ENCODE assay signal across 1 cellular context in the genomic region with DNA sequence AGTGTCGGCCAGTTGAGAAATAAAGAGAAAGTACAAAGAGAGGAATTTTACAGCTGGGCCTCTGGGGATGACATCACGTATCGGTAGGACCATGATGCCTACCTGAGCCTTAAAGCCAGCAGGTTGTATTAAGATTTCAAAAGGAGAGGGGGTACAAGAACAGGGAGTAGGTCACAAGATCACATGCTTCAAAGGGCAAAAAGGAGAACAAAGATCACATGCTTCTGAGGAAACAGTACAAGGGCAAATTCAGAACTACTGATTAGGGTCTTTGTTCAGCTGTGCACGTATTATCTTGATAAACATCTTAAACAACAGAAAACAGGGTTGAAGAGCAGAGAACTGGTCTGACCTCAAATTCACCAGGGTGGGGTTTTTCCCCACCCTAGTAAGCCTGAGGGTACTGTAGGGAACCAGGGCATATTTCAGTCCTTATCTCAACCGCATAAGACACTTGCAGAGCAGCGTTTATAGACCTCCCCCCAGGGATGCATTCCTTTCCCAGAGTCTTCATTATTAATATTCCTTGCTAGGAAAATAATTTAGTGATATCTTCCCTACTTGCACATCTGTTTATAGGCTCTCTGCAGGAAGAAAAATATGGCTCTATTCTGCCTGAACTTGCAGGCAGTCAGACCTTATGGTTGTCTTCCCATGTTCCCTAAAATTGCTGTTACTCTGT.
TF ChIP-seq lines count a peak whose summit lies in the region.
"Not testable (repeated sequence)": the region's sequence is repeated elsewhere in the genome, so short reads cannot be mapped to it uniquely, and the experiment has no call there.

No MANE protein-coding gene starts in this region.

TF ChIP-seq in HepG2, 621 proteins besides CTCF, POLR2A, EP300 and RAD21:
- TF ChIP-seq, protein P1, sequence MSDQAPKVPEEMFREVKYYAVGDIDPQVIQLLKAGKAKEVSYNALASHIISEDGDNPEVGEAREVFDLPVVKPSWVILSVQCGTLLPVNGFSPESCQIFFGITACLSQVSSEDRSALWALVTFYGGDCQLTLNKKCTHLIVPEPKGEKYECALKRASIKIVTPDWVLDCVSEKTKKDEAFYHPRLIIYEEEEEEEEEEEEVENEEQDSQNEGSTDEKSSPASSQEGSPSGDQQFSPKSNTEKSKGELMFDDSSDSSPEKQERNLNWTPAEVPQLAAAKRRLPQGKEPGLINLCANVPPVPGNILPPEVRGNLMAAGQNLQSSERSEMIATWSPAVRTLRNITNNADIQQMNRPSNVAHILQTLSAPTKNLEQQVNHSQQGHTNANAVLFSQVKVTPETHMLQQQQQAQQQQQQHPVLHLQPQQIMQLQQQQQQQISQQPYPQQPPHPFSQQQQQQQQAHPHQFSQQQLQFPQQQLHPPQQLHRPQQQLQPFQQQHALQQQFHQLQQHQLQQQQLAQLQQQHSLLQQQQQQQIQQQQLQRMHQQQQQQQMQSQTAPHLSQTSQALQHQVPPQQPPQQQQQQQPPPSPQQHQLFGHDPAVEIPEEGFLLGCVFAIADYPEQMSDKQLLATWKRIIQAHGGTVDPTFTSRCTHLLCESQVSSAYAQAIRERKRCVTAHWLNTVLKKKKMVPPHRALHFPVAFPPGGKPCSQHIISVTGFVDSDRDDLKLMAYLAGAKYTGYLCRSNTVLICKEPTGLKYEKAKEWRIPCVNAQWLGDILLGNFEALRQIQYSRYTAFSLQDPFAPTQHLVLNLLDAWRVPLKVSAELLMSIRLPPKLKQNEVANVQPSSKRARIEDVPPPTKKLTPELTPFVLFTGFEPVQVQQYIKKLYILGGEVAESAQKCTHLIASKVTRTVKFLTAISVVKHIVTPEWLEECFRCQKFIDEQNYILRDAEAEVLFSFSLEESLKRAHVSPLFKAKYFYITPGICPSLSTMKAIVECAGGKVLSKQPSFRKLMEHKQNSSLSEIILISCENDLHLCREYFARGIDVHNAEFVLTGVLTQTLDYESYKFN (CRISPR knock-in tag; conservative IDR thresholded peaks at IDR 0.05): peak; percentile 69
- TF ChIP-seq BCL6 (CRISPR knock-in tag; IDR thresholded peaks at IDR 0.05) (peak; percentile 46; the same call in 1 of the 2 replicates), CREM (IDR thresholded peaks at IDR 0.05) (peak; percentile 24; the same call in 1 of the 2 replicates), NR2F6 (IDR thresholded peaks at IDR 0.05) (peak; percentile 61; the same call in 1 of the 2 replicates), NR2F6 (CRISPR knock-in tag; IDR thresholded peaks at IDR 0.05) (peak; percentile 44), FOXA3 (CRISPR knock-in tag; IDR thresholded peaks at IDR 0.05) (peak; percentile 52), ISL2 (CRISPR knock-in tag; IDR thresholded peaks at IDR 0.05) (peak; percentile 69), TEAD3 (CRISPR knock-in tag; optimal IDR thresholded peaks at IDR 0.05; ENCODE audit: borderline replicate concordance) (peak; percentile 5), HNF4A (CRISPR knock-in tag; IDR thresholded peaks at IDR 0.05) (peak; percentile 80), RXRB (CRISPR knock-in tag; IDR thresholded peaks at IDR 0.05; ENCODE audit: borderline replicate concordance) (peak; percentile 47; the same call in 1 of the 2 replicates), FOXJ3 (CRISPR knock-in tag; IDR thresholded peaks at IDR 0.05; ENCODE audit: borderline replicate concordance) (peak; percentile 20; the same call in 1 of the 2 replicates), FOXO1 (CRISPR knock-in tag; IDR thresholded peaks at IDR 0.05) (peak; percentile 35; the same call in 1 of the 2 replicates), HMG20A (CRISPR knock-in tag; IDR thresholded peaks at IDR 0.05; ENCODE audit: borderline replicate concordance) (peak; percentile 23; the same call in 1 of the 2 replicates), SOX13 (IDR thresholded peaks at IDR 0.05) (peak; percentile 46; the same call in 1 of the 2 replicates), SOX13 (CRISPR knock-in tag; conservative IDR thresholded peaks at IDR 0.05 in 1 of 2, IDR thresholded peaks at IDR 0.05 in 1 of 2) (peak in 1 of 2 experiments; percentile 88; a peak in 2 of 4 replicates), NCOA2 (CRISPR knock-in tag; IDR thresholded peaks at IDR 0.05) (peak; percentile 58), SOX5 (CRISPR knock-in tag; IDR thresholded peaks at IDR 0.05; ENCODE audit: borderline replicate concordance) (peak; percentile 85), NR2F2 (IDR thresholded peaks at IDR 0.05; ENCODE audit: borderline replicate concordance, low read depth) (peak; percentile 49; the same call in 1 of the 2 replicates), ZMYM4 (CRISPR knock-in tag; IDR thresholded peaks at IDR 0.05) (peak; percentile 72), GATA4 (IDR thresholded peaks at IDR 0.05; ENCODE audit: borderline replicate concordance, low read depth) (peak; percentile 34; the same call in 1 of the 2 replicates), CHD4 (IDR thresholded peaks at IDR 0.05; ENCODE audit: borderline replicate concordance, low read length) (0 out of 2 replicates have a peak, but pooled peaks have one; percentile 15), GATAD2A (CRISPR knock-in tag; IDR thresholded peaks at IDR 0.05) (peak; percentile 63), POGZ (CRISPR knock-in tag; IDR thresholded peaks at IDR 0.05) (peak; percentile 79), TCF7 (IDR thresholded peaks at IDR 0.05; ENCODE audit: low read depth) (peak; percentile 62), ZMYM2 (CRISPR knock-in tag; IDR thresholded peaks at IDR 0.05) (0 out of 2 replicates have a peak, but pooled peaks have one; percentile 36), MED1 (CRISPR knock-in tag; IDR thresholded peaks at IDR 0.05) (0 out of 2 replicates have a peak, but pooled peaks have one; percentile 16), HNF4G (IDR thresholded peaks at IDR 0.05; ENCODE audit: borderline replicate concordance, low read depth, low read length) (0 out of 2 replicates have a peak, but pooled peaks have one; percentile 24), RARA (CRISPR knock-in tag; IDR thresholded peaks at IDR 0.05) (peak; percentile 56; the same call in 1 of the 2 replicates), SOX6 (CRISPR knock-in tag; IDR thresholded peaks at IDR 0.05) (peak; percentile 86), FOXP1 (CRISPR knock-in tag; IDR thresholded peaks at IDR 0.05) (peak; percentile 53; the same call in 1 of the 2 replicates)
- TF ChIP-seq CREM (CRISPR knock-in tag; IDR thresholded peaks at IDR 0.05); HNF4G (CRISPR knock-in tag; IDR thresholded peaks at IDR 0.05; ENCODE audit: borderline replicate concordance, low read depth); SOX6 (IDR thresholded peaks at IDR 0.05); FOXP1 (IDR thresholded peaks at IDR 0.05): not testable (repeated sequence)
- TF ChIP-seq, protein P2, sequence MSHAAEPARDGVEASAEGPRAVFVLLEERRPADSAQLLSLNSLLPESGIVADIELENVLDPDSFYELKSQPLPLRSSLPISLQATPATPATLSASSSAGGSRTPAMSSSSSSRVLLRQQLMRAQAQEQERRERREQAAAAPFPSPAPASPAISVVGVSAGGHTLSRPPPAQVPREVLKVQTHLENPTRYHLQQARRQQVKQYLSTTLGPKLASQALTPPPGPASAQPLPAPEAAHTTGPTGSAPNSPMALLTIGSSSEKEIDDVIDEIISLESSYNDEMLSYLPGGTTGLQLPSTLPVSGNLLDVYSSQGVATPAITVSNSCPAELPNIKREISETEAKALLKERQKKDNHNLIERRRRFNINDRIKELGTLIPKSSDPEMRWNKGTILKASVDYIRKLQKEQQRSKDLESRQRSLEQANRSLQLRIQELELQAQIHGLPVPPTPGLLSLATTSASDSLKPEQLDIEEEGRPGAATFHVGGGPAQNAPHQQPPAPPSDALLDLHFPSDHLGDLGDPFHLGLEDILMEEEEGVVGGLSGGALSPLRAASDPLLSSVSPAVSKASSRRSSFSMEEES (CRISPR knock-in tag; IDR thresholded peaks at IDR 0.05): peak; percentile 87
- TF ChIP-seq, protein P3, sequence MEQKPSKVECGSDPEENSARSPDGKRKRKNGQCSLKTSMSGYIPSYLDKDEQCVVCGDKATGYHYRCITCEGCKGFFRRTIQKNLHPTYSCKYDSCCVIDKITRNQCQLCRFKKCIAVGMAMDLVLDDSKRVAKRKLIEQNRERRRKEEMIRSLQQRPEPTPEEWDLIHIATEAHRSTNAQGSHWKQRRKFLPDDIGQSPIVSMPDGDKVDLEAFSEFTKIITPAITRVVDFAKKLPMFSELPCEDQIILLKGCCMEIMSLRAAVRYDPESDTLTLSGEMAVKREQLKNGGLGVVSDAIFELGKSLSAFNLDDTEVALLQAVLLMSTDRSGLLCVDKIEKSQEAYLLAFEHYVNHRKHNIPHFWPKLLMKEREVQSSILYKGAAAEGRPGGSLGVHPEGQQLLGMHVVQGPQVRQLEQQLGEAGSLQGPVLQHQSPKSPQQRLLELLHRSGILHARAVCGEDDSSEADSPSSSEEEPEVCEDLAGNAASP (CRISPR knock-in tag; IDR thresholded peaks at IDR 0.05; ENCODE audit: borderline replicate concordance): peak; percentile 78; the same call in 1 of the 2 replicates
- TF ChIP-seq, protein P4, sequence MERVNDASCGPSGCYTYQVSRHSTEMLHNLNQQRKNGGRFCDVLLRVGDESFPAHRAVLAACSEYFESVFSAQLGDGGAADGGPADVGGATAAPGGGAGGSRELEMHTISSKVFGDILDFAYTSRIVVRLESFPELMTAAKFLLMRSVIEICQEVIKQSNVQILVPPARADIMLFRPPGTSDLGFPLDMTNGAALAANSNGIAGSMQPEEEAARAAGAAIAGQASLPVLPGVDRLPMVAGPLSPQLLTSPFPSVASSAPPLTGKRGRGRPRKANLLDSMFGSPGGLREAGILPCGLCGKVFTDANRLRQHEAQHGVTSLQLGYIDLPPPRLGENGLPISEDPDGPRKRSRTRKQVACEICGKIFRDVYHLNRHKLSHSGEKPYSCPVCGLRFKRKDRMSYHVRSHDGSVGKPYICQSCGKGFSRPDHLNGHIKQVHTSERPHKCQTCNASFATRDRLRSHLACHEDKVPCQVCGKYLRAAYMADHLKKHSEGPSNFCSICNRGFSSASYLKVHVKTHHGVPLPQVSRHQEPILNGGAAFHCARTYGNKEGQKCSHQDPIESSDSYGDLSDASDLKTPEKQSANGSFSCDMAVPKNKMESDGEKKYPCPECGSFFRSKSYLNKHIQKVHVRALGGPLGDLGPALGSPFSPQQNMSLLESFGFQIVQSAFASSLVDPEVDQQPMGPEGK (CRISPR knock-in tag; IDR thresholded peaks at IDR 0.05): peak; percentile 77; the same call in 1 of the 2 replicates
- TF ChIP-seq, protein P5, sequence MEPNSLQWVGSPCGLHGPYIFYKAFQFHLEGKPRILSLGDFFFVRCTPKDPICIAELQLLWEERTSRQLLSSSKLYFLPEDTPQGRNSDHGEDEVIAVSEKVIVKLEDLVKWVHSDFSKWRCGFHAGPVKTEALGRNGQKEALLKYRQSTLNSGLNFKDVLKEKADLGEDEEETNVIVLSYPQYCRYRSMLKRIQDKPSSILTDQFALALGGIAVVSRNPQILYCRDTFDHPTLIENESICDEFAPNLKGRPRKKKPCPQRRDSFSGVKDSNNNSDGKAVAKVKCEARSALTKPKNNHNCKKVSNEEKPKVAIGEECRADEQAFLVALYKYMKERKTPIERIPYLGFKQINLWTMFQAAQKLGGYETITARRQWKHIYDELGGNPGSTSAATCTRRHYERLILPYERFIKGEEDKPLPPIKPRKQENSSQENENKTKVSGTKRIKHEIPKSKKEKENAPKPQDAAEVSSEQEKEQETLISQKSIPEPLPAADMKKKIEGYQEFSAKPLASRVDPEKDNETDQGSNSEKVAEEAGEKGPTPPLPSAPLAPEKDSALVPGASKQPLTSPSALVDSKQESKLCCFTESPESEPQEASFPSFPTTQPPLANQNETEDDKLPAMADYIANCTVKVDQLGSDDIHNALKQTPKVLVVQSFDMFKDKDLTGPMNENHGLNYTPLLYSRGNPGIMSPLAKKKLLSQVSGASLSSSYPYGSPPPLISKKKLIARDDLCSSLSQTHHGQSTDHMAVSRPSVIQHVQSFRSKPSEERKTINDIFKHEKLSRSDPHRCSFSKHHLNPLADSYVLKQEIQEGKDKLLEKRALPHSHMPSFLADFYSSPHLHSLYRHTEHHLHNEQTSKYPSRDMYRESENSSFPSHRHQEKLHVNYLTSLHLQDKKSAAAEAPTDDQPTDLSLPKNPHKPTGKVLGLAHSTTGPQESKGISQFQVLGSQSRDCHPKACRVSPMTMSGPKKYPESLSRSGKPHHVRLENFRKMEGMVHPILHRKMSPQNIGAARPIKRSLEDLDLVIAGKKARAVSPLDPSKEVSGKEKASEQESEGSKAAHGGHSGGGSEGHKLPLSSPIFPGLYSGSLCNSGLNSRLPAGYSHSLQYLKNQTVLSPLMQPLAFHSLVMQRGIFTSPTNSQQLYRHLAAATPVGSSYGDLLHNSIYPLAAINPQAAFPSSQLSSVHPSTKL (CRISPR knock-in tag; IDR thresholded peaks at IDR 0.05): peak; percentile 78
- TF ChIP-seq, protein P6, sequence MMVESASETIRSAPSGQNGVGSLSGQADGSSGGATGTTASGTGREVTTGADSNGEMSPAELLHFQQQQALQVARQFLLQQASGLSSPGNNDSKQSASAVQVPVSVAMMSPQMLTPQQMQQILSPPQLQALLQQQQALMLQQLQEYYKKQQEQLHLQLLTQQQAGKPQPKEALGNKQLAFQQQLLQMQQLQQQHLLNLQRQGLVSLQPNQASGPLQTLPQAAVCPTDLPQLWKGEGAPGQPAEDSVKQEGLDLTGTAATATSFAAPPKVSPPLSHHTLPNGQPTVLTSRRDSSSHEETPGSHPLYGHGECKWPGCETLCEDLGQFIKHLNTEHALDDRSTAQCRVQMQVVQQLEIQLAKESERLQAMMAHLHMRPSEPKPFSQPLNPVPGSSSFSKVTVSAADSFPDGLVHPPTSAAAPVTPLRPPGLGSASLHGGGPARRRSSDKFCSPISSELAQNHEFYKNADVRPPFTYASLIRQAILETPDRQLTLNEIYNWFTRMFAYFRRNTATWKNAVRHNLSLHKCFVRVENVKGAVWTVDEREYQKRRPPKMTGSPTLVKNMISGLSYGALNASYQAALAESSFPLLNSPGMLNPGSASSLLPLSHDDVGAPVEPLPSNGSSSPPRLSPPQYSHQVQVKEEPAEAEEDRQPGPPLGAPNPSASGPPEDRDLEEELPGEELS (CRISPR knock-in tag; IDR thresholded peaks at IDR 0.05): peak; percentile 35
- TF ChIP-seq, protein P7, sequence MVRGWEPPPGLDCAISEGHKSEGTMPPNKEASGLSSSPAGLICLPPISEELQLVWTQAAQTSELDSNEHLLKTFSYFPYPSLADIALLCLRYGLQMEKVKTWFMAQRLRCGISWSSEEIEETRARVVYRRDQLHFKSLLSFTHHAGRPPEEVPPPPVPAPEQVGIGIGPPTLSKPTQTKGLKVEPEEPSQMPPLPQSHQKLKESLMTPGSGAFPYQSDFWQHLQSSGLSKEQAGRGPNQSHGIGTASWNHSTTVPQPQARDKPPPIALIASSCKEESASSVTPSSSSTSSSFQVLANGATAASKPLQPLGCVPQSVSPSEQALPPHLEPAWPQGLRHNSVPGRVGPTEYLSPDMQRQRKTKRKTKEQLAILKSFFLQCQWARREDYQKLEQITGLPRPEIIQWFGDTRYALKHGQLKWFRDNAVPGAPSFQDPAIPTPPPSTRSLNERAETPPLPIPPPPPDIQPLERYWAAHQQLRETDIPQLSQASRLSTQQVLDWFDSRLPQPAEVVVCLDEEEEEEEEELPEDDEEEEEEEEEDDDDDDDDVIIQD (CRISPR knock-in tag; IDR thresholded peaks at IDR 0.05; ENCODE audit: low read depth): peak; percentile 83; the same call in 1 of the 2 replicates
- TF ChIP-seq, protein P8, sequence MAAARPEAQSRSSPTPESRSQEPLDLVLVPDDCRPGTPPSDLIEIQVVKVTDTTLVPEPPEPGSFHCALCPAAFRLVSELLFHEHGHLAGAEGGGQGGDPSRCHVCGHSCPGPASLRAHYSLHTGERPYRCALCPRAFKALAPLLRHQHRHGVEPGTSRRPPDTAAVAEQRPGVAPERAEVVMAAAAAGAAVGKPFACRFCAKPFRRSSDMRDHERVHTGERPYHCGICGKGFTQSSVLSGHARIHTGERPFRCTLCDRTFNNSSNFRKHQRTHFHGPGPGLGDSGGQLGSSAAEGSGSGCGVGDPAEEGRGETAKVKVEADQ (CRISPR knock-in tag; IDR thresholded peaks at IDR 0.05; ENCODE audit: borderline replicate concordance): 0 out of 2 replicates have a peak, but pooled peaks have one; percentile 32
